Comparison of ENCODE assay signal across 2 cellular contexts in the genomic region with DNA sequence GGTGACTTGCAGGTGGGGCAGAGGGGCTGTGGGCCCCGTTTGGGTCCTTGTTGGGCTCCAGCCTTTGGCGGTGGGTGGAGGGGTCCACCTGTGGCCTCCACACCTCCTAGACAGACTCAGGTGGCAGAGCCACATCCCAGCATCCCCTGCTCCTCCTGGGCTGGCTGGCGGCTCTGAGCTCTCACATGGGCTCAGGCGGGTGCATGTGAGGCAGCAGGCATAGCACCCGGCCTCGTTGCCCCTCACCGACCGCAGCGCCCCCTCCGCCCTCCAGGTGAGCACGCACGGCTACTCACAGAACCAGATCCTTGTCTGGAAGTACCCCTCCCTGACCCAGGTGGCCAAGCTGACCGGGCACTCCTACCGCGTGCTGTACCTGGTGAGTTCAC.
TF ChIP-seq lines count a peak whose summit lies in the region.

No MANE protein-coding gene starts in this region.

TF ChIP-seq in HEK293, 187 proteins besides CTCF, POLR2A, EP300 and RAD21:
- 0 out of 2 replicates have a peak, but pooled peaks have one; percentile 16 for TF ChIP-seq SCRT2 (tag by site-specific recombination; IDR thresholded peaks at IDR 0.05)
- TF ChIP-seq ZNF184 (tag by site-specific recombination; IDR thresholded peaks at IDR 0.05) = no peak
- TF ChIP-seq ZNF600 (tag by site-specific recombination; IDR thresholded peaks at IDR 0.05) = 0 out of 2 replicates have a peak, but pooled peaks have one; percentile 23
- no peak for TF ChIP-seq ZNF112 (tag by site-specific recombination; IDR thresholded peaks at IDR 0.05)
- no peak for TF ChIP-seq PATZ1 (tag by site-specific recombination; IDR thresholded peaks at IDR 0.05)
- TF ChIP-seq ZFP69B (tag by site-specific recombination; IDR thresholded peaks at IDR 0.05) = 0 out of 2 replicates have a peak, but pooled peaks have one; percentile 26
- no peak for TF ChIP-seq KLF10 (tag by site-specific recombination; IDR thresholded peaks at IDR 0.05)
- no peak for TF ChIP-seq ZNF174 (tag by site-specific recombination; IDR thresholded peaks at IDR 0.05)
- no peak for TF ChIP-seq ZNF248 (tag by site-specific recombination; IDR thresholded peaks at IDR 0.05)
- no peak for TF ChIP-seq ZFHX2 (tag by site-specific recombination; conservative IDR thresholded peaks at IDR 0.05)
- TF ChIP-seq ATF2 (tag by site-specific recombination; IDR thresholded peaks at IDR 0.05; ENCODE audit: low read depth) = no peak
- no peak for TF ChIP-seq ZNF654 (tag by site-specific recombination; IDR thresholded peaks at IDR 0.05; ENCODE audit: low read depth)

TF ChIP-seq in K562, 482 proteins besides CTCF, POLR2A, EP300 and RAD21:
- no peak for TF ChIP-seq MED1 (CRISPR knock-in tag; IDR thresholded peaks at IDR 0.05; ENCODE audit: borderline replicate concordance)
- TF ChIP-seq HES1 (IDR thresholded peaks at IDR 0.05; ENCODE audit: low read depth) = no peak
- TF ChIP-seq POLR2G (IDR thresholded peaks at IDR 0.05; ENCODE audit: low read depth, low read length) = 0 out of 2 replicates have a peak, but pooled peaks have one; percentile 14
- TF ChIP-seq, protein P1, sequence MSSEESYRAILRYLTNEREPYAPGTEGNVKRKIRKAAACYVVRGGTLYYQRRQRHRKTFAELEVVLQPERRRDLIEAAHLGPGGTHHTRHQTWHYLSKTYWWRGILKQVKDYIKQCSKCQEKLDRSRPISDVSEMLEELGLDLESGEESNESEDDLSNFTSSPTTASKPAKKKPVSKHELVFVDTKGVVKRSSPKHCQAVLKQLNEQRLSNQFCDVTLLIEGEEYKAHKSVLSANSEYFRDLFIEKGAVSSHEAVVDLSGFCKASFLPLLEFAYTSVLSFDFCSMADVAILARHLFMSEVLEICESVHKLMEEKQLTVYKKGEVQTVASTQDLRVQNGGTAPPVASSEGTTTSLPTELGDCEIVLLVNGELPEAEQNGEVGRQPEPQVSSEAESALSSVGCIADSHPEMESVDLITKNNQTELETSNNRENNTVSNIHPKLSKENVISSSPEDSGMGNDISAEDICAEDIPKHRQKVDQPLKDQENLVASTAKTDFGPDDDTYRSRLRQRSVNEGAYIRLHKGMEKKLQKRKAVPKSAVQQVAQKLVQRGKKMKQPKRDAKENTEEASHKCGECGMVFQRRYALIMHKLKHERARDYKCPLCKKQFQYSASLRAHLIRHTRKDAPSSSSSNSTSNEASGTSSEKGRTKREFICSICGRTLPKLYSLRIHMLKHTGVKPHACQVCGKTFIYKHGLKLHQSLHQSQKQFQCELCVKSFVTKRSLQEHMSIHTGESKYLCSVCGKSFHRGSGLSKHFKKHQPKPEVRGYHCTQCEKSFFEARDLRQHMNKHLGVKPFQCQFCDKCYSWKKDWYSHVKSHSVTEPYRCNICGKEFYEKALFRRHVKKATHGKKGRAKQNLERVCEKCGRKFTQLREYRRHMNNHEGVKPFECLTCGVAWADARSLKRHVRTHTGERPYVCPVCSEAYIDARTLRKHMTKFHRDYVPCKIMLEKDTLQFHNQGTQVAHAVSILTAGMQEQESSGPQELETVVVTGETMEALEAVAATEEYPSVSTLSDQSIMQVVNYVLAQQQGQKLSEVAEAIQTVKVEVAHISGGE (CRISPR knock-in tag; IDR thresholded peaks at IDR 0.05) = no peak
- no peak for TF ChIP-seq HDAC6 (IDR thresholded peaks at IDR 0.05; ENCODE audit: low read depth, low read length)
TF ChIP-seq in K562: peak in this region for 1.
